18 cellular contexts compared by ENCODE assay signal in genomic region chr21:46111857-46112730, GRCh38. TPM values are rescaled to one million over a fixed set of nuclear protein-coding genes. Genes with fewer than 3 reads are reported as not detected.
DNase-seq lines count a peak whose midpoint lies in the region; ATAC-seq, FAIRE-seq and TF ChIP-seq lines count a peak whose summit lies in the region.
"Had no signal": no experiment of that assay in that cellular context is flagged by ENCODE, and none has a peak within 500 bp of the region (broad histone marks: within the 10 kb centered on the region; RNA-seq: fewer than 3 reads in every experiment).

No MANE protein-coding gene starts in this region.

- H4K20me1 ChIP-seq in HepG2 (ENCODE audit: insufficient read depth, low read length) = no peaks in the 10 kb centered on the region

- DNase-seq in right lobe of liver (peak; percentile 19 to 57 (median 46)), HepG2 (ENCODE audit: low spot score) (no peak), omental fat pad (ENCODE audit: low spot score) (peak; percentile 18), aorta (peak; percentile 44 to 73), NCI-H345 (lab: John Stamatoyannopoulos, UW) (no peak), T-helper 9 cell (no peak)
- peak; percentile 6 to 10 for DNase-seq in central memory CD8-positive, alpha-beta T cell (ENCODE audit: low spot score in 2 of 2)
- DNase-seq: NCI-H1930; NK-92 treated with Interleukin-12 subunit alpha and Interleukin-12 subunit beta, amount 100 ng/mL, for 24 hours had no signal

- no peaks in the 10 kb centered on the region for H3K27me3 Mint-ChIP-seq in central memory CD8-positive, alpha-beta T cell
- H3K27me3 Mint-ChIP-seq: activated naive CD4-positive, alpha-beta T cell treated with anti-CD3 and anti-CD28 coated beads, Interleukin-2, amount 50 U/mL, for 24 hours; naive thymus-derived CD8-positive, alpha-beta T cell had no signal

- TF ChIP-seq EP300 in HepG2 (IDR thresholded peaks at IDR 0.05; ENCODE audit: low read depth in 2 of 2, low read length in 2 of 2) = no peak
- TF ChIP-seq EP300 in HepG2 (CRISPR knock-in tag; IDR thresholded peaks at IDR 0.05; ENCODE audit: borderline replicate concordance) = no peak

- no peak for TF ChIP-seq POLR2A in right lobe of liver (IDR thresholded peaks at IDR 0.05)
- TF ChIP-seq POLR2A in HepG2 (IDR thresholded peaks at IDR 0.05; ENCODE audit: insufficient read depth in 1 of 2, low read depth in 2 of 2, low read length in 2 of 2) = no peak

- no peak overlapping the region for H2AFZ ChIP-seq in HepG2 (ENCODE audit: low read length)

- no TSS peak for BruUV-seq in HepG2 (replicated peaks; lab: Mats Ljungman, UMichigan)

- CTCF ChIA-PET in HepG2 (lab: Yijun Ruan, JAX; ENCODE audit: low intra/inter-chr PET ratio, low total read pairs) = no interaction called here

- no peak overlapping the region for H3K27ac Mint-ChIP-seq in central memory CD8-positive, alpha-beta T cell (ENCODE audit: low read depth)
- H3K27ac Mint-ChIP-seq: activated naive CD4-positive, alpha-beta T cell treated with anti-CD3 and anti-CD28 coated beads, Interleukin-2, amount 50 U/mL, for 24 hours; naive thymus-derived CD8-positive, alpha-beta T cell had no signal

- H3K36me3 Mint-ChIP-seq in central memory CD8-positive, alpha-beta T cell (ENCODE audit: insufficient read depth) = peaks cover 20% of the 10 kb centered on the region

- H3K27ac ChIP-seq in right lobe of liver (no peak overlapping the region), HepG2 (ENCODE audit: extremely low read length, insufficient read depth, low read length) (no peak overlapping the region), aorta (ENCODE audit: low read depth in 1 of 2, low read length in 2 of 2) (no peak overlapping the region)
- H3K27ac ChIP-seq: BLaER1, KMS-11, WERI-Rb-1 had no signal

- no peak for TF ChIP-seq CTCF in right lobe of liver (IDR thresholded peaks at IDR 0.05)
- no peak for TF ChIP-seq CTCF in HepG2 (CRISPR knock-in tag; IDR thresholded peaks at IDR 0.05)
- TF ChIP-seq CTCF in omental fat pad (IDR thresholded peaks at IDR 0.05) = no peak

- peak in 1 of 4 donors; percentile 2 for ATAC-seq in right lobe of liver
- ATAC-seq in HepG2 = no peak
- no peak for ATAC-seq in central memory CD8-positive, alpha-beta T cell (replicated peaks; ENCODE audit: extremely low read depth, poor library complexity, severe bottlenecking)
- ATAC-seq in omental fat pad (ENCODE audit: low FRiP score) = no peak
- ATAC-seq in aorta (ENCODE audit: low FRiP score) = no peak
- ATAC-seq in HG02610 (IDR thresholded peaks at IDR 0.05; ENCODE audit: unreplicated experiment) = no peak
- ATAC-seq: naive thymus-derived CD8-positive, alpha-beta T cell had no signal

- no peaks in the 10 kb centered on the region for H3K79me2 ChIP-seq in HepG2 (ENCODE audit: insufficient read depth, low read length)

- intact Hi-C loops in right lobe of liver (cut with DNase I) = no loop called here
- intact Hi-C loops in HepG2 (cut with micrococcal nuclease; ENCODE audit: unreplicated experiment) = no loop called here
- intact Hi-C loops in aorta (cut with DNase I) = loop anchor here in 1 of 2 donors (2.0 kb wide), 1 partner anchor 139 kb away; no protein-coding TSS in a partner anchor

- in situ Hi-C loops in HepG2 (cut with HindIII; ENCODE audit: extremely low pct_ligation_motif_present, low pct_unique_long_range_greater_than_20kb) = no loop called here

- H3K4me1 ChIP-seq in right lobe of liver = no peaks in the 10 kb centered on the region
- H3K4me1 ChIP-seq in HepG2 (ENCODE audit: insufficient read depth, low read length) = no peaks in the 10 kb centered on the region
- H3K4me1 ChIP-seq in aorta (ENCODE audit: control insufficient read depth in 1 of 2, insufficient read depth in 2 of 2, low read length in 2 of 2) = peaks cover 0 to 6% of the 10 kb centered on the region in 2 donors

- H3K27me3 ChIP-seq in right lobe of liver (no peaks in the 10 kb centered on the region), HepG2 (ENCODE audit: control insufficient read depth in 1 of 2, insufficient read depth in 2 of 2, low read length in 2 of 2) (peaks cover 3 to 24% of the 10 kb centered on the region in 2 experiments; a peak in 3 of 5 replicates), aorta (ENCODE audit: control insufficient read depth in 1 of 2, insufficient read depth in 2 of 2, low read length in 1 of 2) (no peaks in the 10 kb centered on the region)
- H3K27me3 ChIP-seq: BLaER1 had no signal

- no peaks in the 10 kb centered on the region for H3K4me1 Mint-ChIP-seq in central memory CD8-positive, alpha-beta T cell
- H3K4me1 Mint-ChIP-seq: activated naive CD4-positive, alpha-beta T cell treated with anti-CD3 and anti-CD28 coated beads, Interleukin-2, amount 50 U/mL, for 24 hours had no signal

- no peak overlapping the region for H3K9ac ChIP-seq in HepG2 (ENCODE audit: insufficient read depth, low read depth, low read length)
- H3K9ac ChIP-seq: BLaER1, KMS-11 had no signal

- no peak overlapping the region for H3K4me3 Mint-ChIP-seq in central memory CD8-positive, alpha-beta T cell
- H3K4me3 Mint-ChIP-seq: activated naive CD4-positive, alpha-beta T cell treated with anti-CD3 and anti-CD28 coated beads, Interleukin-2, amount 50 U/mL, for 24 hours; naive thymus-derived CD8-positive, alpha-beta T cell had no signal

- no peaks in the 10 kb centered on the region for H3K36me3 ChIP-seq in right lobe of liver
- no peaks in the 10 kb centered on the region for H3K36me3 ChIP-seq in HepG2 (replicated peaks in 1 of 2; ENCODE audit: control insufficient read depth in 1 of 2, insufficient read depth in 2 of 2, low read length in 2 of 2)
- peaks cover 4 to 30% of the 10 kb centered on the region in 2 donors for H3K36me3 ChIP-seq in aorta (ENCODE audit: control insufficient read depth in 1 of 2, insufficient read depth in 2 of 2, low read length in 1 of 2)

- H3K4me3 ChIP-seq in right lobe of liver (no peak overlapping the region), HepG2 (replicated peaks in 1 of 3; ENCODE audit: insufficient read depth in 1 of 3, low read depth in 2 of 3, low read length in 3 of 3) (no peak overlapping the region), aorta (ENCODE audit: low read length in 2 of 2) (no peak overlapping the region)
- H3K4me3 ChIP-seq: BLaER1, smooth muscle cell had no signal

- H3K9me3 ChIP-seq in right lobe of liver (no peaks in the 10 kb centered on the region), HepG2 (ENCODE audit: low read length) (peaks cover 11% of the 10 kb centered on the region), aorta (ENCODE audit: control insufficient read depth, low read length) (no peaks in the 10 kb centered on the region)

- no peak for FAIRE-seq in HepG2 (lab: Jason Lieb, UNC)
- FAIRE-seq: colon, GM18507 had no signal

- H3K4me2 ChIP-seq in HepG2 (ENCODE audit: low read depth, low read length) = no peak overlapping the region
- H3K4me2 ChIP-seq: BLaER1, KMS-11, smooth muscle cell had no signal

- POLR2A ChIA-PET in HepG2 (lab: Yijun Ruan, JAX) = no interaction called here

- WGBS in right lobe of liver (ENCODE audit: insufficient coverage, low coverage, low lambda C conversion rate, missing lambda C conversion rate) = 89% methylated on average over 14 of the region's 69 CpGs
- WGBS in HepG2 (ENCODE audit: low lambda C conversion rate) = 78% methylated on average over 32 of the region's 69 CpGs
- WGBS in aorta, 2 donors = 92% methylated on average over 65 to 69 of the region's 69 CpGs

- no peaks in the 10 kb centered on the region for H3K9me3 Mint-ChIP-seq in central memory CD8-positive, alpha-beta T cell

- TF ChIP-seq RAD21 in HepG2 (CRISPR knock-in tag; IDR thresholded peaks at IDR 0.05) = no peak

RNA-seq across cellular contexts. Expression of gene COL6A2, which starts 14.2 kb away (rescaled TPM):
- 10 to 100 TPM; 17.3 to 81.7 (median 38.4) TPM for total RNA-seq in right lobe of liver
- 0.07 and 0.14 TPM in 2 replicates for total RNA-seq in HepG2 (2016; rRNA removed; fragmentation: Illumina TruSeq; extraction: Trizol)
- not detected in 2 replicates for total RNA-seq in HepG2 (2016; cell fraction: cytosol; rRNA removed; fragmentation: Illumina TruSeq; extraction: Trizol; ENCODE audit: low read depth)
- total RNA-seq in HepG2 (2016; cell fraction: insoluble cytoplasmic fraction; rRNA removed; fragmentation: Illumina TruSeq; extraction: Trizol) = 0.06 TPM in 1 of 2 replicates, not detected in the other
- not detected in 2 replicates for total RNA-seq in HepG2 (2016; cell fraction: membrane; rRNA removed; fragmentation: Illumina TruSeq; extraction: Trizol)
- 0.13 and 0.22 TPM in 2 replicates for total RNA-seq in HepG2 (2016; cell fraction: nucleus; rRNA removed; fragmentation: Illumina TruSeq; extraction: Trizol)
- 0.41 and 1.6 TPM in 2 replicates for polyA plus RNA-seq in HepG2 (2011; rRNA removed)
- polyA plus RNA-seq in HepG2 (2011; cell fraction: cytosol; rRNA removed) = 0.27 and 0.31 TPM in 2 replicates
- 8.5 and 10.4 TPM in 2 replicates for polyA plus RNA-seq in HepG2 (2011; cell fraction: nucleus; rRNA removed)
- 0.36 and 0.81 TPM in 2 replicates for polyA plus RNA-seq in HepG2 (2012)
- polyA plus RNA-seq in HepG2 (2016; cell fraction: cytosol; fragmentation: Illumina TruSeq; extraction: Trizol; ENCODE audit: low read depth) = not detected in 2 replicates
- polyA plus RNA-seq in HepG2 (2016; cell fraction: insoluble cytoplasmic fraction; fragmentation: Illumina TruSeq; extraction: Trizol; ENCODE audit: low read depth) = not detected in 2 replicates
- not detected in 2 replicates for polyA plus RNA-seq in HepG2 (2016; cell fraction: membrane; fragmentation: Illumina TruSeq; extraction: Trizol; ENCODE audit: low read depth)
- 0.48 and 0.69 TPM in 2 replicates for polyA plus RNA-seq in HepG2 (2016; cell fraction: nucleus; fragmentation: Illumina TruSeq; extraction: Trizol; ENCODE audit: insufficient read depth, low read depth)
- polyA minus RNA-seq in HepG2 (2011; rRNA and poly(A)+ RNA removed; ENCODE audit: low replicate concordance) = 0.44 TPM in 1 of 2 replicates, not detected in the other
- polyA minus RNA-seq in HepG2 (2011; cell fraction: cytosol; rRNA and poly(A)+ RNA removed) = not detected in 2 replicates
- polyA minus RNA-seq in HepG2 (2011; cell fraction: nucleus; rRNA and poly(A)+ RNA removed) = 0.52 and 1.2 TPM in 2 replicates
- total RNA-seq in omental fat pad = 1,000 to 10,000 TPM in 1 of 4 donors, 100 to 1,000 TPM in 3; 480 to 1,153 (median 616) TPM
- 1,000 to 10,000 TPM; 1,386 to 1,431 TPM for total RNA-seq in aorta
- 1,000 to 10,000 TPM in 1 of 2 donors, 100 to 1,000 TPM in 1; 335 to 3,611 TPM for polyA plus RNA-seq in aorta

RNA-seq across cellular contexts. Expression of gene FTCD, which starts 43.3 kb away (rescaled TPM):
- total RNA-seq in right lobe of liver = 100 to 1,000 TPM; 141 to 668 (median 417) TPM
- 78.5 and 105 TPM in 2 replicates for total RNA-seq in HepG2 (2016; rRNA removed; fragmentation: Illumina TruSeq; extraction: Trizol)
- total RNA-seq in HepG2 (2016; cell fraction: cytosol; rRNA removed; fragmentation: Illumina TruSeq; extraction: Trizol; ENCODE audit: low read depth) = 13.1 and 13.2 TPM in 2 replicates
- total RNA-seq in HepG2 (2016; cell fraction: insoluble cytoplasmic fraction; rRNA removed; fragmentation: Illumina TruSeq; extraction: Trizol) = 61.2 and 115 TPM in 2 replicates
- 21.0 and 27.4 TPM in 2 replicates for total RNA-seq in HepG2 (2016; cell fraction: membrane; rRNA removed; fragmentation: Illumina TruSeq; extraction: Trizol)
- total RNA-seq in HepG2 (2016; cell fraction: nucleus; rRNA removed; fragmentation: Illumina TruSeq; extraction: Trizol) = 94.5 and 110 TPM in 2 replicates
- polyA plus RNA-seq in HepG2 (2011; rRNA removed) = 75.7 and 112 TPM in 2 replicates
- polyA plus RNA-seq in HepG2 (2011; cell fraction: cytosol; rRNA removed) = 34.7 and 61.2 TPM in 2 replicates
- 656 and 751 TPM in 2 replicates for polyA plus RNA-seq in HepG2 (2011; cell fraction: nucleus; rRNA removed)
- polyA plus RNA-seq in HepG2 (2012) = 108 and 140 TPM in 2 replicates
- polyA plus RNA-seq in HepG2 (2016; cell fraction: cytosol; fragmentation: Illumina TruSeq; extraction: Trizol; ENCODE audit: low read depth) = 11.0 and 12.4 TPM in 2 replicates
- polyA plus RNA-seq in HepG2 (2016; cell fraction: insoluble cytoplasmic fraction; fragmentation: Illumina TruSeq; extraction: Trizol; ENCODE audit: low read depth) = 47.9 and 52.0 TPM in 2 replicates
- polyA plus RNA-seq in HepG2 (2016; cell fraction: membrane; fragmentation: Illumina TruSeq; extraction: Trizol; ENCODE audit: low read depth) = 11.9 and 17.7 TPM in 2 replicates
- polyA plus RNA-seq in HepG2 (2016; cell fraction: nucleus; fragmentation: Illumina TruSeq; extraction: Trizol; ENCODE audit: insufficient read depth, low read depth) = 369 and 379 TPM in 2 replicates
- polyA minus RNA-seq in HepG2 (2011; rRNA and poly(A)+ RNA removed; ENCODE audit: low replicate concordance) = 0.42 and 84.7 TPM in 2 replicates
- polyA minus RNA-seq in HepG2 (2011; cell fraction: cytosol; rRNA and poly(A)+ RNA removed) = 33.3 and 39.2 TPM in 2 replicates
- polyA minus RNA-seq in HepG2 (2011; cell fraction: nucleus; rRNA and poly(A)+ RNA removed) = 93.9 and 118 TPM in 2 replicates
- not detected for total RNA-seq in omental fat pad
- total RNA-seq in aorta = 1 to 10 TPM; 1.1 to 2.6 TPM
- polyA plus RNA-seq in aorta = 1 to 10 TPM in 1 of 2 donors, under 1 TPM in 1; 0.50 to 8.7 TPM
- polyA plus RNA-seq: naive thymus-derived CD8-positive, alpha-beta T cell had no signal

Comparison
In these comparisons a context has a peak if more than half of its experiments do, and no peak if none do; other contexts are left out.
1. DNase-seq: peak in right lobe of liver (3 of 3), central memory CD8-positive, alpha-beta T cell (2 of 2), omental fat pad (single experiment) and aorta (2 of 2); none in HepG2 (single experiment), NCI-H345 (single experiment) and T-helper 9 cell (single experiment).
2. RNA of gene COL6A2, which starts 14.2 kb away (total RNA-seq): 1,386 to 1,431 TPM in aorta, 480 to 1,153 TPM in omental fat pad and 17.3 to 81.7 TPM in right lobe of liver; 0.06 to 0.22 TPM in HepG2; every median in the first group is over 10 times any median in the second.